In genomic region chr14:22613091-22613695, GRCh38 we compare ENCODE assay signal across 1 cellular context.
TF ChIP-seq lines count a peak whose summit lies in the region.

No MANE protein-coding gene starts in this region.

TF ChIP-seq in WTC11, 78 proteins besides CTCF, POLR2A, EP300 and RAD21 (continued from another document):
- TF ChIP-seq ZNF532 (CRISPR knock-in tag; IDR thresholded peaks at IDR 0.05; ENCODE audit: borderline replicate concordance) (no peak), KAT7 (CRISPR knock-in tag; IDR thresholded peaks at IDR 0.05; ENCODE audit: borderline replicate concordance) (no peak), SP1 (CRISPR knock-in tag; conservative IDR thresholded peaks at IDR 0.05) (no peak), FOXK1 (CRISPR knock-in tag; IDR thresholded peaks at IDR 0.05) (no peak), NR3C1 (CRISPR knock-in tag; conservative IDR thresholded peaks at IDR 0.05; ENCODE audit: low read depth) (no peak), ETV6 (CRISPR knock-in tag; IDR thresholded peaks at IDR 0.05) (no peak), IRF2 (CRISPR knock-in tag; IDR thresholded peaks at IDR 0.05; ENCODE audit: borderline replicate concordance, low read depth) (no peak)
TF ChIP-seq in WTC11: peak in this region for 0.
